1 cellular context compared by ENCODE assay signal in the genomic region with DNA sequence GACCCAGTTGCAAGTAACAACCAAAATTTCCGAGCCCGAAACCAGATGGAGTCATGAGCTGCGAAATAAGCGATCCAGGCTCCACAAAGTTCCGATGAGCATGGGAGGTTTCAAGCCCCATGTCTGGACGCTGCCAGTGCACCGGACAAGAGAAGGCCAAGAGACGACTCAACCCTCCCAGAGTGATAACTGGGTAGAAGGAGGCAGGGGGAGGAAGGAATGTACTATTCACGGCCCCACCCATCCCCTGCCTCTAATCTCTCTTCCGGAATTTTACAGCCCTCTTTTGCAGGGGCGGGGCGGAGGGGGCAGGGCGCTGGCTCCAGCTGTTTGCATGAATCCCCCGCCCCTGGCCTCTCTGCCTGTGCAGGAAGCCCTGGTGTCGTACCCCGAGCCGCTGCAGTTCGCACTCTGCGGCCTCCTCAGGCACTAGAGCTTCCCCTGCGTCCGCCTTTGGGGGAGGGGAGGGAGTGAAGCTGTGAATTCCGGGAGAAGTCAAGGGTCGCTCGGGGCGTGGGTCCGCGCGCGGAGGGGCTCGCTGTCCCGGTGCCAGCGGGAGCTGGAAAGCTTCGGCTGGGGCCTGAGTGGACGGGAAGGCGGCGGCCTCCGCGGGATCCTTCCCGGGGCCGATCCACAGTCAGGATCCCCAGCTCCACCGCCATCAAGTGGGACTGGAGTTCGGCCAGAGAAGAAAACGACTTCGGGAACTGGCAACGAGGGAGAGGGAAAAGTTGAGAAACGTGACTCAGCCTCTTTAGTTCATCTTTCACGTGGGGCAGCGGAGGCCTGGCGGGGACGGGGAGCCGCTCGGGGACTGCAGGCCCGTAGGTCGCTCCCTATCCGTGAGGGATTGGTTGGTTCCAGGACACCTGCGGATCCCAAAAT.
A peak's percentile ranks its signal among the peaks of the same experiment; 100 is the strongest.
TF ChIP-seq lines count a peak whose summit lies in the region.

No MANE protein-coding gene starts in this region.

TF ChIP-seq in K562, 482 proteins besides CTCF, POLR2A, EP300 and RAD21 (continued from another document and continues in another):
- TF ChIP-seq, protein P1, sequence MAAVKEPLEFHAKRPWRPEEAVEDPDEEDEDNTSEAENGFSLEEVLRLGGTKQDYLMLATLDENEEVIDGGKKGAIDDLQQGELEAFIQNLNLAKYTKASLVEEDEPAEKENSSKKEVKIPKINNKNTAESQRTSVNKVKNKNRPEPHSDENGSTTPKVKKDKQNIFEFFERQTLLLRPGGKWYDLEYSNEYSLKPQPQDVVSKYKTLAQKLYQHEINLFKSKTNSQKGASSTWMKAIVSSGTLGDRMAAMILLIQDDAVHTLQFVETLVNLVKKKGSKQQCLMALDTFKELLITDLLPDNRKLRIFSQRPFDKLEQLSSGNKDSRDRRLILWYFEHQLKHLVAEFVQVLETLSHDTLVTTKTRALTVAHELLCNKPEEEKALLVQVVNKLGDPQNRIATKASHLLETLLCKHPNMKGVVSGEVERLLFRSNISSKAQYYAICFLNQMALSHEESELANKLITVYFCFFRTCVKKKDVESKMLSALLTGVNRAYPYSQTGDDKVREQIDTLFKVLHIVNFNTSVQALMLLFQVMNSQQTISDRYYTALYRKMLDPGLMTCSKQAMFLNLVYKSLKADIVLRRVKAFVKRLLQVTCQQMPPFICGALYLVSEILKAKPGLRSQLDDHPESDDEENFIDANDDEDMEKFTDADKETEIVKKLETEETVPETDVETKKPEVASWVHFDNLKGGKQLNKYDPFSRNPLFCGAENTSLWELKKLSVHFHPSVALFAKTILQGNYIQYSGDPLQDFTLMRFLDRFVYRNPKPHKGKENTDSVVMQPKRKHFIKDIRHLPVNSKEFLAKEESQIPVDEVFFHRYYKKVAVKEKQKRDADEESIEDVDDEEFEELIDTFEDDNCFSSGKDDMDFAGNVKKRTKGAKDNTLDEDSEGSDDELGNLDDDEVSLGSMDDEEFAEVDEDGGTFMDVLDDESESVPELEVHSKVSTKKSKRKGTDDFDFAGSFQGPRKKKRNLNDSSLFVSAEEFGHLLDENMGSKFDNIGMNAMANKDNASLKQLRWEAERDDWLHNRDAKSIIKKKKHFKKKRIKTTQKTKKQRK (IDR thresholded peaks at IDR 0.05; ENCODE audit: borderline replicate concordance, low read depth, low read length), result no peak
- TF ChIP-seq GATAD2B (IDR thresholded peaks at IDR 0.05; ENCODE audit: borderline replicate concordance), result peak; percentile 93
- TF ChIP-seq CXXC5 (CRISPR knock-in tag; IDR thresholded peaks at IDR 0.05), result peak; percentile 92
- TF ChIP-seq, protein P2, sequence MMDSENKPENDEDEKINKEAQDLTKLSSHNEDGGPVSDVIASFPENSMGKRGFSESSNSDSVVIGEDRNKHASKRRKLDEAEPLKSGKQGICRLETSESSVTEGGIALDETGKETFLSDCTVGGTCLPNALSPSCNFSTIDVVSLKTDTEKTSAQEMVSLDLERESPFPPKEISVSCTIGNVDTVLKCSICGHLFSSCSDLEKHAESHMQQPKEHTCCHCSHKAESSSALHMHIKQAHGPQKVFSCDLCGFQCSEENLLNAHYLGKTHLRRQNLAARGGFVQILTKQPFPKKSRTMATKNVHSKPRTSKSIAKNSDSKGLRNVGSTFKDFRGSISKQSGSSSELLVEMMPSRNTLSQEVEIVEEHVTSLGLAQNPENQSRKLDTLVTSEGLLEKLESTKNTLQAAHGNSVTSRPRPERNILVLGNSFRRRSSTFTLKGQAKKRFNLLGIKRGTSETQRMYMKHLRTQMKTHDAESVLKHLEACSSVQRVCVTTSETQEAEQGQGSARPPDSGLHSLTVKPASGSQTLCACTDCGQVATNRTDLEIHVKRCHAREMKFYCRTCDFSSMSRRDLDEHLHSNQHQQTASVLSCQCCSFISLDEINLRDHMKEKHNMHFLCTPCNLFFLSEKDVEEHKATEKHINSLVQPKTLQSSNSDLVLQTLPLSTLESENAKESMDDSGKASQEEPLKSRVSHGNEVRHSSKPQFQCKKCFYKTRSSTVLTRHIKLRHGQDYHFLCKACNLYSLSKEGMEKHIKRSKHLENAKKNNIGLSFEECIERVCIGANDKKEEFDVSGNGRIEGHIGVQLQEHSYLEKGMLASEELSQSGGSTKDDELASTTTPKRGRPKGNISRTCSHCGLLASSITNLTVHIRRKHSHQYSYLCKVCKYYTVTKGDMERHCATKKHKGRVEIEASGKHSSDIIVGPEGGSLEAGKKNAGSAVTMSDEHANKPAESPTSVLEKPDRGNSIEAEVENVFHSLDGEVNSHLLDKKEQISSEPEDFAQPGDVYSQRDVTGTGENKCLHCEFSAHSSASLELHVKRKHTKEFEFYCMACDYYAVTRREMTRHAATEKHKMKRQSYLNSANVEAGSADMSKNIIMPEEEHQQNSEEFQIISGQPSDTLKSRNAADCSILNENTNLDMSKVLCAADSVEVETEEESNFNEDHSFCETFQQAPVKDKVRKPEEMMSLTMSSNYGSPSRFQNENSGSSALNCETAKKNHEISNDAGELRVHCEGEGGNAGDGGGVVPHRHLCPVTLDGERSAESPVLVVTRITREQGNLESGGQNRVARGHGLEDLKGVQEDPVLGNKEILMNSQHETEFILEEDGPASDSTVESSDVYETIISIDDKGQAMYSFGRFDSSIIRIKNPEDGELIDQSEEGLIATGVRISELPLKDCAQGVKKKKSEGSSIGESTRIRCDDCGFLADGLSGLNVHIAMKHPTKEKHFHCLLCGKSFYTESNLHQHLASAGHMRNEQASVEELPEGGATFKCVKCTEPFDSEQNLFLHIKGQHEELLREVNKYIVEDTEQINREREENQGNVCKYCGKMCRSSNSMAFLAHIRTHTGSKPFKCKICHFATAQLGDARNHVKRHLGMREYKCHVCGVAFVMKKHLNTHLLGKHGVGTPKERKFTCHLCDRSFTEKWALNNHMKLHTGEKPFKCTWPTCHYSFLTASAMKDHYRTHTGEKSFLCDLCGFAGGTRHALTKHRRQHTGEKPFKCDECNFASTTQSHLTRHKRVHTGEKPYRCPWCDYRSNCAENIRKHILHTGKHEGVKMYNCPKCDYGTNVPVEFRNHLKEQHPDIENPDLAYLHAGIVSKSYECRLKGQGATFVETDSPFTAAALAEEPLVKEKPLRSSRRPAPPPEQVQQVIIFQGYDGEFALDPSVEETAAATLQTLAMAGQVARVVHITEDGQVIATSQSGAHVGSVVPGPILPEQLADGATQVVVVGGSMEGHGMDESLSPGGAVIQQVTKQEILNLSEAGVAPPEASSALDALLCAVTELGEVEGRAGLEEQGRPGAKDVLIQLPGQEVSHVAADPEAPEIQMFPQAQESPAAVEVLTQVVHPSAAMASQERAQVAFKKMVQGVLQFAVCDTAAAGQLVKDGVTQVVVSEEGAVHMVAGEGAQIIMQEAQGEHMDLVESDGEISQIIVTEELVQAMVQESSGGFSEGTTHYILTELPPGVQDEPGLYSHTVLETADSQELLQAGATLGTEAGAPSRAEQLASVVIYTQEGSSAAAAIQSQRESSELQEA (IDR thresholded peaks at IDR 0.05; ENCODE audit: low read depth), result no peak
- TF ChIP-seq, protein P3, sequence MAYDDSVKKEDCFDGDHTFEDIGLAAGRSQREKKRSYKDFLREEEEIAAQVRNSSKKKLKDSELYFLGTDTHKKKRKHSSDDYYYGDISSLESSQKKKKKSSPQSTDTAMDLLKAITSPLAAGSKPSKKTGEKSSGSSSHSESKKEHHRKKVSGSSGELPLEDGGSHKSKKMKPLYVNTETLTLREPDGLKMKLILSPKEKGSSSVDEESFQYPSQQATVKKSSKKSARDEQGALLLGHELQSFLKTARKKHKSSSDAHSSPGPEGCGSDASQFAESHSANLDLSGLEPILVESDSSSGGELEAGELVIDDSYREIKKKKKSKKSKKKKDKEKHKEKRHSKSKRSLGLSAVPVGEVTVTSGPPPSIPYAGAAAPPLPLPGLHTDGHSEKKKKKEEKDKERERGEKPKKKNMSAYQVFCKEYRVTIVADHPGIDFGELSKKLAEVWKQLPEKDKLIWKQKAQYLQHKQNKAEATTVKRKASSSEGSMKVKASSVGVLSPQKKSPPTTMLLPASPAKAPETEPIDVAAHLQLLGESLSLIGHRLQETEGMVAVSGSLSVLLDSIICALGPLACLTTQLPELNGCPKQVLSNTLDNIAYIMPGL (CRISPR knock-in tag; IDR thresholded peaks at IDR 0.05), result no peak
- TF ChIP-seq NFE2L1 (tag; IDR thresholded peaks at IDR 0.05; ENCODE audit: borderline replicate concordance, low read depth), result peak; percentile 37; the same call in 1 of the 2 replicates
- TF ChIP-seq CHD1 (IDR thresholded peaks at IDR 0.05; ENCODE audit: low read length), result peak; percentile 58
- peak; percentile 97 for TF ChIP-seq NR1H2 (CRISPR knock-in tag; IDR thresholded peaks at IDR 0.05)
- TF ChIP-seq, protein P4, sequence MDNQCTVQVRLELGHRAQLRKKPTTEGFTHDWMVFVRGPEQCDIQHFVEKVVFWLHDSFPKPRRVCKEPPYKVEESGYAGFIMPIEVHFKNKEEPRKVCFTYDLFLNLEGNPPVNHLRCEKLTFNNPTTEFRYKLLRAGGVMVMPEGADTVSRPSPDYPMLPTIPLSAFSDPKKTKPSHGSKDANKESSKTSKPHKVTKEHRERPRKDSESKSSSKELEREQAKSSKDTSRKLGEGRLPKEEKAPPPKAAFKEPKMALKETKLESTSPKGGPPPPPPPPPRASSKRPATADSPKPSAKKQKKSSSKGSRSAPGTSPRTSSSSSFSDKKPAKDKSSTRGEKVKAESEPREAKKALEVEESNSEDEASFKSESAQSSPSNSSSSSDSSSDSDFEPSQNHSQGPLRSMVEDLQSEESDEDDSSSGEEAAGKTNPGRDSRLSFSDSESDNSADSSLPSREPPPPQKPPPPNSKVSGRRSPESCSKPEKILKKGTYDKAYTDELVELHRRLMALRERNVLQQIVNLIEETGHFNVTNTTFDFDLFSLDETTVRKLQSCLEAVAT (IDR thresholded peaks at IDR 0.05), result peak; percentile 65 to 93
- TF ChIP-seq ZNF76 (CRISPR knock-in tag; IDR thresholded peaks at IDR 0.05; ENCODE audit: borderline replicate concordance), result peak; percentile 91
- TF ChIP-seq, protein P5, sequence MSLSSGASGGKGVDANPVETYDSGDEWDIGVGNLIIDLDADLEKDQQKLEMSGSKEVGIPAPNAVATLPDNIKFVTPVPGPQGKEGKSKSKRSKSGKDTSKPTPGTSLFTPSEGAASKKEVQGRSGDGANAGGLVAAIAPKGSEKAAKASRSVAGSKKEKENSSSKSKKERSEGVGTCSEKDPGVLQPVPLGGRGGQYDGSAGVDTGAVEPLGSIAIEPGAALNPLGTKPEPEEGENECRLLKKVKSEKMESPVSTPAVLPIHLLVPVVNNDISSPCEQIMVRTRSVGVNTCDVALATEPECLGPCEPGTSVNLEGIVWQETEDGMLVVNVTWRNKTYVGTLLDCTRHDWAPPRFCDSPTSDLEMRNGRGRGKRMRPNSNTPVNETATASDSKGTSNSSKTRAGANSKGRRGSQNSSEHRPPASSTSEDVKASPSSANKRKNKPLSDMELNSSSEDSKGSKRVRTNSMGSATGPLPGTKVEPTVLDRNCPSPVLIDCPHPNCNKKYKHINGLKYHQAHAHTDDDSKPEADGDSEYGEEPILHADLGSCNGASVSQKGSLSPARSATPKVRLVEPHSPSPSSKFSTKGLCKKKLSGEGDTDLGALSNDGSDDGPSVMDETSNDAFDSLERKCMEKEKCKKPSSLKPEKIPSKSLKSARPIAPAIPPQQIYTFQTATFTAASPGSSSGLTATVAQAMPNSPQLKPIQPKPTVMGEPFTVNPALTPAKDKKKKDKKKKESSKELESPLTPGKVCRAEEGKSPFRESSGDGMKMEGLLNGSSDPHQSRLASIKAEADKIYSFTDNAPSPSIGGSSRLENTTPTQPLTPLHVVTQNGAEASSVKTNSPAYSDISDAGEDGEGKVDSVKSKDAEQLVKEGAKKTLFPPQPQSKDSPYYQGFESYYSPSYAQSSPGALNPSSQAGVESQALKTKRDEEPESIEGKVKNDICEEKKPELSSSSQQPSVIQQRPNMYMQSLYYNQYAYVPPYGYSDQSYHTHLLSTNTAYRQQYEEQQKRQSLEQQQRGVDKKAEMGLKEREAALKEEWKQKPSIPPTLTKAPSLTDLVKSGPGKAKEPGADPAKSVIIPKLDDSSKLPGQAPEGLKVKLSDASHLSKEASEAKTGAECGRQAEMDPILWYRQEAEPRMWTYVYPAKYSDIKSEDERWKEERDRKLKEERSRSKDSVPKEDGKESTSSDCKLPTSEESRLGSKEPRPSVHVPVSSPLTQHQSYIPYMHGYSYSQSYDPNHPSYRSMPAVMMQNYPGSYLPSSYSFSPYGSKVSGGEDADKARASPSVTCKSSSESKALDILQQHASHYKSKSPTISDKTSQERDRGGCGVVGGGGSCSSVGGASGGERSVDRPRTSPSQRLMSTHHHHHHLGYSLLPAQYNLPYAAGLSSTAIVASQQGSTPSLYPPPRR (CRISPR knock-in tag; IDR thresholded peaks at IDR 0.05; ENCODE audit: borderline replicate concordance), result peak; percentile 49; the same call in 1 of the 2 replicates
- TF ChIP-seq, protein P6, sequence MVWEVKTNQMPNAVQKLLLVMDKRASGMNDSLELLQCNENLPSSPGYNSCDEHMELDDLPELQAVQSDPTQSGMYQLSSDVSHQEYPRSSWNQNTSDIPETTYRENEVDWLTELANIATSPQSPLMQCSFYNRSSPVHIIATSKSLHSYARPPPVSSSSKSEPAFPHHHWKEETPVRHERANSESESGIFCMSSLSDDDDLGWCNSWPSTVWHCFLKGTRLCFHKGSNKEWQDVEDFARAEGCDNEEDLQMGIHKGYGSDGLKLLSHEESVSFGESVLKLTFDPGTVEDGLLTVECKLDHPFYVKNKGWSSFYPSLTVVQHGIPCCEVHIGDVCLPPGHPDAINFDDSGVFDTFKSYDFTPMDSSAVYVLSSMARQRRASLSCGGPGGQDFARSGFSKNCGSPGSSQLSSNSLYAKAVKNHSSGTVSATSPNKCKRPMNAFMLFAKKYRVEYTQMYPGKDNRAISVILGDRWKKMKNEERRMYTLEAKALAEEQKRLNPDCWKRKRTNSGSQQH (CRISPR knock-in tag; IDR thresholded peaks at IDR 0.05), result no peak
- no peak for TF ChIP-seq STAT5B (CRISPR knock-in tag; IDR thresholded peaks at IDR 0.05)
- TF ChIP-seq TSC22D4 (tag; IDR thresholded peaks at IDR 0.05), result no peak
- TF ChIP-seq XRCC4 (IDR thresholded peaks at IDR 0.05; ENCODE audit: extremely low read depth, insufficient read depth, insufficient read length), result no peak
- TF ChIP-seq, protein P7, sequence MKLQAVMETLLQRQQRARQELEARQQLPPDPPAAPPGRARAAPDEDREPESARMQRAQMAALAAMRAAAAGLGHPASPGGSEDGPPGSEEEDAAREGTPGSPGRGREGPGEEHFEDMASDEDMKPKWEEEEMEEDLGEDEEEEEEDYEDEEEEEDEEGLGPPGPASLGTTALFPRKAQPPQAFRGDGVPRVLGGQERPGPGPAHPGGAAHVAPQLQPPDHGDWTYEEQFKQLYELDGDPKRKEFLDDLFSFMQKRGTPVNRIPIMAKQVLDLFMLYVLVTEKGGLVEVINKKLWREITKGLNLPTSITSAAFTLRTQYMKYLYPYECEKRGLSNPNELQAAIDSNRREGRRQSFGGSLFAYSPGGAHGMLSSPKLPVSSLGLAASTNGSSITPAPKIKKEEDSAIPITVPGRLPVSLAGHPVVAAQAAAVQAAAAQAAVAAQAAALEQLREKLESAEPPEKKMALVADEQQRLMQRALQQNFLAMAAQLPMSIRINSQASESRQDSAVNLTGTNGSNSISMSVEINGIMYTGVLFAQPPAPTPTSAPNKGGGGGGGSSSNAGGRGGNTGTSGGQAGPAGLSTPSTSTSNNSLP (IDR thresholded peaks at IDR 0.05; ENCODE audit: borderline replicate concordance, low read depth, low read length), result peak; percentile 29; the same call in 1 of the 2 replicates
- TF ChIP-seq MTF1 (CRISPR knock-in tag; IDR thresholded peaks at IDR 0.05; ENCODE audit: borderline replicate concordance), result no peak
- peak; percentile 53; the same call in 1 of the 2 replicates for TF ChIP-seq ZNF764 (CRISPR knock-in tag; IDR thresholded peaks at IDR 0.05; ENCODE audit: low read depth)
- TF ChIP-seq DACH1 (IDR thresholded peaks at IDR 0.05; ENCODE audit: partially characterized antibody), result peak; percentile 100
- TF ChIP-seq ZZZ3 (IDR thresholded peaks at IDR 0.05), result peak; percentile 16; the same call in 1 of the 2 replicates
- peak; percentile 91 for TF ChIP-seq POLR2AphosphoS5 (IDR thresholded peaks at IDR 0.05; ENCODE audit: control insufficient read depth, insufficient read depth, low read depth, low read length)
- peak; percentile 46; the same call in 1 of the 2 replicates for TF ChIP-seq MAFK (IDR thresholded peaks at IDR 0.05; ENCODE audit: low read length)
- no peak for TF ChIP-seq ESRRB (CRISPR knock-in tag; IDR thresholded peaks at IDR 0.05; ENCODE audit: borderline replicate concordance)
- peak; percentile 11 for TF ChIP-seq ASH1L (IDR thresholded peaks at IDR 0.05; ENCODE audit: borderline replicate concordance, low read depth, partially characterized antibody)
- peak; percentile 54; the same call in 1 of the 2 replicates for TF ChIP-seq TRIM28 (IDR thresholded peaks at IDR 0.05)
